21 cellular contexts compared by ENCODE assay signal in genomic region chr19:1461862-1462261, GRCh38. TPM values are rescaled to one million over a fixed set of nuclear protein-coding genes. Genes with fewer than 3 reads are reported as not detected.
"Had no signal": no experiment of that assay in that cellular context is flagged by ENCODE, and none has a peak within 500 bp of the region (broad histone marks: within the 10 kb centered on the region; RNA-seq: fewer than 3 reads in every experiment).

No MANE protein-coding gene starts in this region.

- DNase-seq: KBM-7, MV-4-11, NCI-H1048, NCI-H1105, NCI-H1417 treated with DMSO at 0.1 percent for 48 hours, NCI-H146, NCI-H1694 treated with DMSO at 0.1 percent for 48 hours, NCI-H1930, NCI-H2081, NCI-H2107, NCI-H2227 treated with DMSO at 0.1 percent for 48 hours, NCI-H524, NCI-H526 treated with DMSO at 0.1 percent for 48 hours, NCI-H748 treated with DMSO at 0.1 percent for 48 hours, PC-3, Right ventricle myocardium superior, SIG-M5 had no signal

- H3K9me3 Mint-ChIP-seq: IgD-negative memory B cell had no signal

- ATAC-seq: Panc1, PC-3 had no signal

- H3K27ac ChIP-seq: SJSA1, SK-N-MC had no signal

- H3K4me3 Mint-ChIP-seq: IgD-negative memory B cell had no signal

- H3K4me3 ChIP-seq: SJSA1, SK-N-MC had no signal

- H3K9me3 ChIP-seq: SJSA1 had no signal

- H3K27ac Mint-ChIP-seq: IgD-negative memory B cell had no signal

- H3K36me3 Mint-ChIP-seq: IgD-negative memory B cell had no signal

RNA-seq across cellular contexts. Expression of gene APC2, which starts 11.9 kb away (rescaled TPM):
- total RNA-seq: SJSA1 had no signal
